In genomic region chr7:159107052-159107892, GRCh38 we compare ENCODE assay signal across 22 cellular contexts. TPM values are rescaled to one million over a fixed set of nuclear protein-coding genes. Genes with fewer than 3 reads are reported as not detected.
DNase-seq lines count a peak whose midpoint lies in the region; ATAC-seq and TF ChIP-seq lines count a peak whose summit lies in the region.
"Had no signal": no experiment of that assay in that cellular context is flagged by ENCODE, and none has a peak within 500 bp of the region (broad histone marks: within the 10 kb centered on the region; RNA-seq: fewer than 3 reads in every experiment).

No MANE protein-coding gene starts in this region.

- H3K36me3 ChIP-seq in DND-41 (ENCODE audit: insufficient read depth, low read length) (peaks cover 85% of the 10 kb centered on the region), RWPE2 (ENCODE audit: low read depth) (no peaks in the 10 kb centered on the region), osteoblast (ENCODE audit: insufficient read depth, low read length) (no peaks in the 10 kb centered on the region)
- H3K36me3 ChIP-seq: BE2C, SJSA1 had no signal

- H3K4me3 ChIP-seq in DND-41 (ENCODE audit: low read depth in 1 of 2, low read length in 2 of 2), result no peak overlapping the region
- no peak overlapping the region for H3K4me3 ChIP-seq in RWPE2 (ENCODE audit: severe bottlenecking)
- no peak overlapping the region for H3K4me3 ChIP-seq in osteoblast (ENCODE audit: insufficient read depth, low read length)
- H3K4me3 ChIP-seq: mucosa of descending colon, SJSA1 had no signal

- TF ChIP-seq CTCF in DND-41 (IDR thresholded peaks at IDR 0.05; ENCODE audit: borderline replicate concordance, extremely low read depth, low read length, poor library complexity, severe bottlenecking) (no peak), RWPE2 (IDR thresholded peaks at IDR 0.05; ENCODE audit: poor library complexity, severe bottlenecking) (no peak), osteoblast (IDR thresholded peaks at IDR 0.05; ENCODE audit: extremely low read depth, low read depth, low read length) (no peak)

- no peaks in the 10 kb centered on the region for H3K27me3 ChIP-seq in DND-41 (ENCODE audit: insufficient read depth, low read length, poor library complexity)
- peaks cover 5% of the 10 kb centered on the region for H3K27me3 ChIP-seq in RWPE2 (ENCODE audit: insufficient read depth, poor library complexity, severe bottlenecking)
- H3K27me3 ChIP-seq in osteoblast (ENCODE audit: insufficient read depth, low read length), result no peaks in the 10 kb centered on the region
- H3K27me3 ChIP-seq: BE2C, SJSA1 had no signal

- H3K4me2 ChIP-seq in DND-41 (ENCODE audit: insufficient read depth, low read length), result no peak overlapping the region
- no peak overlapping the region for H3K4me2 ChIP-seq in osteoblast (ENCODE audit: insufficient read depth, low read length)
- H3K4me2 ChIP-seq: KMS-11 had no signal

- H4K20me1 ChIP-seq in DND-41 (ENCODE audit: insufficient read depth, low read length) (no peaks in the 10 kb centered on the region), osteoblast (ENCODE audit: insufficient read depth, low read length) (no peaks in the 10 kb centered on the region)

- ATAC-seq in DND-41 (ENCODE audit: insufficient read depth, low read depth) (0 out of 3 replicates have a peak, but pooled peaks have one; percentile 17), RWPE2 (ENCODE audit: low read depth) (no peak), GM19467 (IDR thresholded peaks at IDR 0.05; ENCODE audit: unreplicated experiment) (no peak), GM18511 (IDR thresholded peaks at IDR 0.05; ENCODE audit: unreplicated experiment) (no peak), esophagus mucosa (no peak)
- ATAC-seq: left colon, mucosa of descending colon, T-helper 17 cell had no signal

- H2AFZ ChIP-seq in DND-41 (ENCODE audit: low read depth, low read length), result no peak overlapping the region
- no peak overlapping the region for H2AFZ ChIP-seq in osteoblast (ENCODE audit: low read length)

- no peak overlapping the region; the same call in 1 of the 2 replicates for H3K9ac ChIP-seq in DND-41 (ENCODE audit: low read depth, low read length)
- H3K9ac ChIP-seq: KMS-11 had no signal

- DNase-seq in DMS 273 (lab: John Stamatoyannopoulos, UW; ENCODE audit: unreplicated experiment), result peak; percentile 44
- DNase-seq in DMS 273 treated with DMSO at 0.1 percent for 48 hours (lab: John Stamatoyannopoulos, UW), result no peak
- no peak for DNase-seq in DND-41
- peak; percentile 19 for DNase-seq in RWPE2 (ENCODE audit: low spot score)
- DNase-seq in osteoblast (ENCODE audit: insufficient read length, low spot score, missing footprints), result peak; percentile 74
- DNase-seq: activated CD4-positive, alpha-beta memory T cell treated with anti-CD3 and anti-CD28 coated beads for 36 hours; activated T-cell treated with anti-CD3 and anti-CD28 coated beads, Interleukin-2, amount 50 U/mL, for 48 hours; BE2C; dermis blood vessel endothelial cell; mucosa of descending colon; occipital lobe; stimulated activated CD4-positive, alpha-beta T cell treated with anti-CD3 and anti-CD28 coated beads, Interleukin-2, amount 100 ng/mL, for 48 hours; substantia nigra; T-helper 17 cell had no signal

- H3K79me2 ChIP-seq in DND-41 (ENCODE audit: insufficient read depth, low read length) (no peaks in the 10 kb centered on the region), osteoblast (ENCODE audit: insufficient read depth, low read length) (no peaks in the 10 kb centered on the region)

- H3K9me3 ChIP-seq in DND-41 (ENCODE audit: insufficient read depth, low read length, severe bottlenecking) (no peaks in the 10 kb centered on the region), RWPE2 (ENCODE audit: severe bottlenecking) (no peaks in the 10 kb centered on the region), osteoblast (ENCODE audit: low read depth, low read length) (no peaks in the 10 kb centered on the region)
- H3K9me3 ChIP-seq: BE2C, mucosa of descending colon, SJSA1 had no signal

- H3K27ac ChIP-seq in DND-41 (ENCODE audit: low read length) (peak overlapping the region; percentile 20), RWPE2 (ENCODE audit: poor library complexity, severe bottlenecking) (no peak overlapping the region), osteoblast (ENCODE audit: low read depth, low read length) (no peak overlapping the region)
- H3K27ac ChIP-seq: 22Rv1, KMS-11, SJSA1 had no signal

- H3K4me1 ChIP-seq in DND-41 (ENCODE audit: insufficient read depth, low read length) (no peaks in the 10 kb centered on the region), RWPE2 (ENCODE audit: insufficient read depth, poor library complexity, severe bottlenecking) (no peaks in the 10 kb centered on the region), osteoblast (ENCODE audit: insufficient read depth, low read length) (no peaks in the 10 kb centered on the region)
- H3K4me1 ChIP-seq: BE2C, SJSA1 had no signal

RNA-seq across cellular contexts. Expression of gene VIPR2, which starts 37.4 kb away (rescaled TPM):
- total RNA-seq in osteoblast, result not detected in 2 replicates
- 0.04 TPM for total RNA-seq in esophagus mucosa
- total RNA-seq: dermis blood vessel endothelial cell, epithelial cell of proximal tubule, SJSA1, T-helper 17 cell had no signal

Comparison
In these comparisons a context has a peak if more than half of its experiments do, and no peak if none do; other contexts are left out.
1. DNase-seq: peak in DMS 273 (single experiment), RWPE2 (single experiment) and osteoblast (single experiment); none in DMS 273 treated with DMSO at 0.1 percent for 48 hours (single experiment) and DND-41 (single experiment).